ENCODE assay signal across 23 cellular contexts in the genomic region with DNA sequence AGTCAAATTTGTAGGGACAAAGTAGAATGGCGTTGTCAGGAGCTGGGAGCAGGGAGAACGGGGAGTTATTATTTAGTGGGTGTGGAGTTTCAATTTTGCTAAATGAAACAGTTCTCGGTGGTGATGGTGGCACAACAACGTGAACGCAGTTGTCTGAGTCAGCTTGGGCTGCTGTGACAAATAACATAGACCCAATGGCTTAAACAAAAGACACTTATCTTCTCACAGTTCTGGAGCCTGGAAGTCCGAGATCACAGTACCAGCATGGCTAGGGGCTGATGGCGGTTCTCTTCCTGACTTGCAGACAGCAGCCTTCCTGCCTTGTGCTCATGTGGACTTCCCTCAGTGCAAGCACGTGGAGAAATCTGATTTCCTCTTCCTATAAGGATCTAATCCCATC.
DNase-seq lines count a peak whose midpoint lies in the region; ATAC-seq and TF ChIP-seq lines count a peak whose summit lies in the region.
"Had no signal": no experiment of that assay in that cellular context is flagged by ENCODE, and none has a peak within 500 bp of the region (broad histone marks: within the 10 kb centered on the region; RNA-seq: fewer than 3 reads in every experiment).

No MANE protein-coding gene starts in this region.

- peak overlapping the region; percentile 16 for H3K4me3 Mint-ChIP-seq in T-helper 2 cell treated with Interferon-gamma antibody and Interleukin-4, amounts not matched to agents 5 μg/mL and 100 μg/mL, for 36 hours
- H3K4me3 Mint-ChIP-seq in activated naive CD8-positive, alpha-beta T cell treated with anti-CD3 and anti-CD28 coated beads for 36 hours = no peak overlapping the region
- no peak overlapping the region for H3K4me3 Mint-ChIP-seq in H9
- H3K4me3 Mint-ChIP-seq: neural crest cell had no signal

- no peak for DNase-seq in cardiac muscle cell (ENCODE audit: low read depth in 1 of 2, low spot score in 1 of 2)
- DNase-seq in heart right ventricle = no peak
- DNase-seq in T-helper 2 cell treated with Interferon-gamma antibody and Interleukin-4, amounts not matched to agents 5 μg/mL and 100 μg/mL, for 36 hours (ENCODE audit: low spot score) = peak; percentile 58
- DNase-seq in activated naive CD8-positive, alpha-beta T cell treated with anti-CD3 and anti-CD28 coated beads for 36 hours = no peak
- peak in 2 of 3 donors; percentile 28 for DNase-seq in stimulated activated CD4-positive, alpha-beta T cell treated with anti-CD3 and anti-CD28 coated beads, TNF-alpha, amount 100 ng/mL, for 48 hours (ENCODE audit: low read depth in 3 of 3)
- DNase-seq in H9 = no peak
- DNase-seq in T-helper 9 cell = no peak
- DNase-seq: activated CD8-positive, alpha-beta memory T cell treated with anti-CD3 and anti-CD28 coated beads, Interleukin-2, amount 50 U/mL, for 4 hours; amniotic stem cell; caudate nucleus; DMS79; left cardiac atrium; NCI-H1417; NCI-H524 treated with DMSO at 0.1 percent for 48 hours; PC-3; SIG-M5; small intestine; upper lobe of left lung; WERI-Rb-1 had no signal

- intact Hi-C loops in heart right ventricle (cut with DNase I) = loop anchor here in 2 of 10 donors (2.0 to 5.0 kb wide), 2 partner anchors 33 to 34 kb away; no protein-coding TSS in a partner anchor

- no peaks in the 10 kb centered on the region for H3K27me3 Mint-ChIP-seq in T-helper 2 cell treated with Interferon-gamma antibody and Interleukin-4, amounts not matched to agents 5 μg/mL and 100 μg/mL, for 36 hours (ENCODE audit: low read depth)
- no peaks in the 10 kb centered on the region for H3K27me3 Mint-ChIP-seq in activated naive CD8-positive, alpha-beta T cell treated with anti-CD3 and anti-CD28 coated beads for 36 hours
- H3K27me3 Mint-ChIP-seq in H9 (ENCODE audit: low read depth) = peaks cover 5% of the 10 kb centered on the region

- peaks cover 24% of the 10 kb centered on the region for H3K4me1 ChIP-seq in cardiac muscle cell (ENCODE audit: low read depth)
- peaks cover 0 to 29% (median 21%) of the 10 kb centered on the region in 9 donors for H3K4me1 ChIP-seq in heart right ventricle
- peaks cover 3% of the 10 kb centered on the region; the same call in 1 of the 2 replicates for H3K4me1 ChIP-seq in H9 (ENCODE audit: insufficient read depth, low read length)
- H3K4me1 ChIP-seq: prostate gland had no signal

- H3K36me3 ChIP-seq in cardiac muscle cell (no peaks in the 10 kb centered on the region), heart right ventricle (no peaks in the 10 kb centered on the region)
- H3K36me3 ChIP-seq: esophagus muscularis mucosa, gastroesophageal sphincter, prostate gland, upper lobe of left lung, WERI-Rb-1 had no signal

- H3K27ac Mint-ChIP-seq in T-helper 2 cell treated with Interferon-gamma antibody and Interleukin-4, amounts not matched to agents 5 μg/mL and 100 μg/mL, for 36 hours = peak overlapping the region; percentile 29
- peak overlapping the region; percentile 11 for H3K27ac Mint-ChIP-seq in activated naive CD8-positive, alpha-beta T cell treated with anti-CD3 and anti-CD28 coated beads for 36 hours
- no peak overlapping the region for H3K27ac Mint-ChIP-seq in H9

- no peak overlapping the region for H3K56ac ChIP-seq in H9 (ENCODE audit: insufficient read length, low read depth, low read length)

- no peaks in the 10 kb centered on the region for H3K79me2 ChIP-seq in H9 (ENCODE audit: insufficient read depth, low read length)

- TF ChIP-seq CTCF in cardiac muscle cell (IDR thresholded peaks at IDR 0.05; ENCODE audit: low read depth, low read length) = no peak
- no peak for TF ChIP-seq CTCF in heart right ventricle (IDR thresholded peaks at IDR 0.05)
- no peak for TF ChIP-seq CTCF in H9 (conservative IDR thresholded peaks at IDR 0.05)

- no peak overlapping the region for H2BK5ac ChIP-seq in H9 (ENCODE audit: insufficient read length, low read length)

- H2AK5ac ChIP-seq in H9 (ENCODE audit: insufficient read length, low read length) = no peak overlapping the region

- no peak overlapping the region for H2BK20ac ChIP-seq in H9 (ENCODE audit: low read depth, low read length, poor library complexity, severe bottlenecking)

- H3K4me3 ChIP-seq in cardiac muscle cell (no peak overlapping the region), heart right ventricle (no peak overlapping the region)
- H3K4me3 ChIP-seq: esophagus muscularis mucosa, gastroesophageal sphincter, prostate gland, upper lobe of left lung had no signal

- no peak overlapping the region for H3K4ac ChIP-seq in H9 (ENCODE audit: low read depth, low read length)

- no peak for ATAC-seq in heart right ventricle
- ATAC-seq: gastroesophageal sphincter, PC-3 had no signal

- no peak overlapping the region for H3K14ac ChIP-seq in H9 (ENCODE audit: insufficient read depth, low read length)

- peaks cover 27% of the 10 kb centered on the region for H3K9me3 Mint-ChIP-seq in T-helper 2 cell treated with Interferon-gamma antibody and Interleukin-4, amounts not matched to agents 5 μg/mL and 100 μg/mL, for 36 hours
- H3K9me3 Mint-ChIP-seq in activated naive CD8-positive, alpha-beta T cell treated with anti-CD3 and anti-CD28 coated beads for 36 hours = peaks cover 24% of the 10 kb centered on the region
- peaks cover 27 to 30% of the 10 kb centered on the region in 2 experiments for H3K9me3 Mint-ChIP-seq in H9

- no peak overlapping the region for H2AFZ ChIP-seq in H9 (ENCODE audit: low read length)

- H2BK15ac ChIP-seq in H9 (ENCODE audit: low read depth, low read length) = no peak overlapping the region

- no peak overlapping the region for H3K4me2 ChIP-seq in H9 (ENCODE audit: insufficient read depth, insufficient read length, low read length)

- H3K23ac ChIP-seq in H9 (ENCODE audit: insufficient read length, low read depth, low read length) = no peak overlapping the region

- H4K5ac ChIP-seq in H9 (ENCODE audit: insufficient read length, low read depth, low read length) = no peak overlapping the region

- no peak overlapping the region for H3K9ac ChIP-seq in H9 (ENCODE audit: extremely low read depth, insufficient read length, low read length)

- no peak overlapping the region for H4K8ac ChIP-seq in H9 (replicated peaks; ENCODE audit: insufficient read length, low read depth, low read length)

- H3K27me3 ChIP-seq in cardiac muscle cell (no peaks in the 10 kb centered on the region), heart right ventricle (no peaks in the 10 kb centered on the region), H9 (ENCODE audit: insufficient read depth, low read length) (no peaks in the 10 kb centered on the region)
- H3K27me3 ChIP-seq: esophagus muscularis mucosa, gastroesophageal sphincter, upper lobe of left lung had no signal

- H3T11ph ChIP-seq in H9 (ENCODE audit: low read length) = no peak overlapping the region

- no peak overlapping the region for H2BK120ac ChIP-seq in H9 (ENCODE audit: low read depth, low read length, poor library complexity, severe bottlenecking)

- no peak overlapping the region for H4K91ac ChIP-seq in H9 (ENCODE audit: insufficient read length, low read depth, low read length)

- no peak overlapping the region for H2BK12ac ChIP-seq in H9 (ENCODE audit: insufficient read length, low read depth, low read length)

- no peaks in the 10 kb centered on the region for H3K23me2 ChIP-seq in H9 (ENCODE audit: insufficient read length, low read depth, low read length, poor library complexity, severe bottlenecking)

- H3K9me3 ChIP-seq in cardiac muscle cell (ENCODE audit: low read depth) (no peaks in the 10 kb centered on the region), heart right ventricle (peaks cover 0 to 29% (median 24%) of the 10 kb centered on the region in 11 donors), H9 (ENCODE audit: control insufficient read depth, low read depth, low read length) (peaks cover 2% of the 10 kb centered on the region)
- H3K9me3 ChIP-seq: prostate gland had no signal

- H3K79me1 ChIP-seq in H9 (ENCODE audit: insufficient read depth, low read depth, low read length, poor library complexity, severe bottlenecking) = no peaks in the 10 kb centered on the region

- H3K18ac ChIP-seq in H9 (ENCODE audit: insufficient read length, low read depth, low read length) = no peak overlapping the region

- peaks cover 20% of the 10 kb centered on the region for H3K36me3 Mint-ChIP-seq in T-helper 2 cell treated with Interferon-gamma antibody and Interleukin-4, amounts not matched to agents 5 μg/mL and 100 μg/mL, for 36 hours (ENCODE audit: low read depth)
- peaks cover 15% of the 10 kb centered on the region for H3K36me3 Mint-ChIP-seq in activated naive CD8-positive, alpha-beta T cell treated with anti-CD3 and anti-CD28 coated beads for 36 hours
- H3K36me3 Mint-ChIP-seq in H9 (ENCODE audit: insufficient read depth in 1 of 3, low read depth in 3 of 3) = peaks cover 15 to 27% (median 23%) of the 10 kb centered on the region in 3 experiments

- no peaks in the 10 kb centered on the region for H4K20me1 ChIP-seq in H9 (ENCODE audit: control insufficient read depth, insufficient read depth, insufficient read length)

- WGBS in heart right ventricle, 2 donors = 74 to 86% methylated on average over 8 of the region's 8 CpGs
- no CpG with 5 or more reads among the region's 8 CpGs for WGBS in H9 (ENCODE audit: extremely low coverage, insufficient read length, low lambda C conversion rate)

- peaks cover 29% of the 10 kb centered on the region for H3K4me1 Mint-ChIP-seq in T-helper 2 cell treated with Interferon-gamma antibody and Interleukin-4, amounts not matched to agents 5 μg/mL and 100 μg/mL, for 36 hours (ENCODE audit: low read depth)
- H3K4me1 Mint-ChIP-seq in activated naive CD8-positive, alpha-beta T cell treated with anti-CD3 and anti-CD28 coated beads for 36 hours = peaks cover 29% of the 10 kb centered on the region
- H3K4me1 Mint-ChIP-seq in H9 = peaks cover 8 to 22% of the 10 kb centered on the region in 2 experiments; a peak in 3 of 4 replicates

- H3K27ac ChIP-seq in cardiac muscle cell (peak overlapping the region; percentile 91), heart right ventricle (no peak overlapping the region), H9 (ENCODE audit: insufficient read length, low read depth, low read length) (no peak overlapping the region)
- H3K27ac ChIP-seq: WERI-Rb-1 had no signal

Comparison
In these comparisons a context has a peak if more than half of its experiments do, and no peak if none do; other contexts are left out.
1. DNase-seq: peak in T-helper 2 cell treated with Interferon-gamma antibody and Interleukin-4, amounts not matched to agents 5 μg/mL and 100 μg/mL, for 36 hours (single experiment) and stimulated activated CD4-positive, alpha-beta T cell treated with anti-CD3 and anti-CD28 coated beads, TNF-alpha, amount 100 ng/mL, for 48 hours (2 of 3); none in cardiac muscle cell (0 of 2), heart right ventricle (0 of 2), activated naive CD8-positive, alpha-beta T cell treated with anti-CD3 and anti-CD28 coated beads for 36 hours (single experiment), H9 (single experiment) and T-helper 9 cell (single experiment).
2. H3K27ac Mint-ChIP-seq: peak in T-helper 2 cell treated with Interferon-gamma antibody and Interleukin-4, amounts not matched to agents 5 μg/mL and 100 μg/mL, for 36 hours (single experiment) and activated naive CD8-positive, alpha-beta T cell treated with anti-CD3 and anti-CD28 coated beads for 36 hours (single experiment); none in H9 (0 of 3).